Comparison of ENCODE assay signal across 23 cellular contexts in genomic region chr18:13245481-13246000, GRCh38. TPM values are rescaled to one million over a fixed set of nuclear protein-coding genes. Genes with fewer than 3 reads are reported as not detected.
DNase-seq lines count a peak whose midpoint lies in the region; ATAC-seq, FAIRE-seq and TF ChIP-seq lines count a peak whose summit lies in the region.
"Had no signal": no experiment of that assay in that cellular context is flagged by ENCODE, and none has a peak within 500 bp of the region (broad histone marks: within the 10 kb centered on the region; RNA-seq: fewer than 3 reads in every experiment).

No MANE protein-coding gene starts in this region.

- no peaks in the 10 kb centered on the region for H3K27me3 Mint-ChIP-seq in MCF 10A (ENCODE audit: insufficient read depth, unreplicated experiment)
- H3K27me3 Mint-ChIP-seq: stimulated activated naive B cell treated with anti-CD40 and anti-IgM and Interleukin-4, amounts not matched to agents 10 μg/mL and 1 μg/mL and 100 μg/mL, for 72 hours had no signal

- TF ChIP-seq POLR2A in breast epithelium (IDR thresholded peaks at IDR 0.05), result no peak

- no peak overlapping the region for H3K4me3 ChIP-seq in breast epithelium
- H3K4me3 ChIP-seq: tibial artery had no signal

- peaks cover 30% of the 10 kb centered on the region for H3K9me3 Mint-ChIP-seq in MCF 10A (ENCODE audit: unreplicated experiment)
- H3K9me3 Mint-ChIP-seq: T-helper 1 cell treated with Interleukin-12 subunit alpha and Interleukin-12 subunit beta and Interleukin-4 antibody, amounts not matched to agents 30 μg/mL and 1 μg/mL, for 36 hours; WTC11 had no signal

- H3K27ac Mint-ChIP-seq in MCF 10A (ENCODE audit: low read depth, unreplicated experiment), result no peak overlapping the region
- H3K27ac Mint-ChIP-seq: activated naive CD4-positive, alpha-beta T cell treated with anti-CD3 and anti-CD28 coated beads, Interleukin-2, amount 50 U/mL, for 72 hours; mesothelial cell of epicardium; stimulated activated naive B cell treated with anti-CD40 and anti-IgM and Interleukin-4, amounts not matched to agents 10 μg/mL and 1 μg/mL and 100 μg/mL, for 72 hours; T-helper 1 cell treated with Interleukin-12 subunit alpha and Interleukin-12 subunit beta and Interleukin-4 antibody, amounts not matched to agents 30 μg/mL and 1 μg/mL, for 36 hours; WTC11 had no signal

- H3K9me3 ChIP-seq in breast epithelium, result no peaks in the 10 kb centered on the region
- H3K9me3 ChIP-seq: BE2C, tibial artery had no signal

- H3K4me1 Mint-ChIP-seq in MCF 10A (ENCODE audit: insufficient read depth, unreplicated experiment), result no peaks in the 10 kb centered on the region
- H3K4me1 Mint-ChIP-seq: stimulated activated naive B cell treated with anti-CD40 and anti-IgM and Interleukin-4, amounts not matched to agents 10 μg/mL and 1 μg/mL and 100 μg/mL, for 72 hours; WTC11 had no signal

- CTCF ChIA-PET in MCF 10A (lab: Yijun Ruan, JAX), result no interaction called here

- H3K4me1 ChIP-seq in breast epithelium, result no peaks in the 10 kb centered on the region
- H3K4me1 ChIP-seq: BE2C, foreskin keratinocyte had no signal

- no peak overlapping the region for H3K27ac ChIP-seq in breast epithelium
- H3K27ac ChIP-seq: 22Rv1, foreskin keratinocyte, tibial artery had no signal

- intact Hi-C loops in breast epithelium (cut with DNase I; ENCODE audit: low total_unique reads), result no loop called here
- intact Hi-C loops in MCF 10A (cut with micrococcal nuclease), result no loop called here

- no peak for ATAC-seq in HG03097 (IDR thresholded peaks at IDR 0.05; ENCODE audit: low FRiP score, unreplicated experiment)
- ATAC-seq: activated naive CD4-positive, alpha-beta T cell treated with anti-CD3 and anti-CD28 coated beads, Interleukin-2, amount 50 U/mL, for 72 hours; foreskin keratinocyte; Right ventricle myocardium inferior; stimulated activated naive B cell treated with anti-CD40 and anti-IgM and Interleukin-4, amounts not matched to agents 10 μg/mL and 1 μg/mL and 100 μg/mL, for 72 hours; WTC11 had no signal

- no peaks in the 10 kb centered on the region for H3K36me3 ChIP-seq in breast epithelium
- H3K36me3 ChIP-seq: BE2C had no signal

- POLR2A ChIA-PET in MCF 10A (lab: Yijun Ruan, JAX), result no interaction called here

- peak; percentile 84 for FAIRE-seq in urothelium cell line (lab: Jason Lieb, UNC)
- FAIRE-seq: GM19239, H54 had no signal

- no TSS peak for BruUV-seq in MCF 10A (replicated peaks; lab: Mats Ljungman, UMichigan)

- no peak for TF ChIP-seq CTCF in breast epithelium (IDR thresholded peaks at IDR 0.05)
- no peak for TF ChIP-seq CTCF in MCF 10A (IDR thresholded peaks at IDR 0.05; ENCODE audit: unreplicated experiment)

- H3K36me3 Mint-ChIP-seq in MCF 10A (ENCODE audit: insufficient read depth, unreplicated experiment), result peaks cover 6% of the 10 kb centered on the region
- H3K36me3 Mint-ChIP-seq: activated naive CD4-positive, alpha-beta T cell treated with anti-CD3 and anti-CD28 coated beads, Interleukin-2, amount 50 U/mL, for 72 hours; stimulated activated naive B cell treated with anti-CD40 and anti-IgM and Interleukin-4, amounts not matched to agents 10 μg/mL and 1 μg/mL and 100 μg/mL, for 72 hours; WTC11 had no signal

- no peaks in the 10 kb centered on the region for H3K27me3 ChIP-seq in breast epithelium
- H3K27me3 ChIP-seq: BE2C, foreskin keratinocyte, tibial artery had no signal

- DNase-seq in DMS 273 (lab: John Stamatoyannopoulos, UW; ENCODE audit: unreplicated experiment) (peak; percentile 27), DMS 273 treated with DMSO at 0.1 percent for 48 hours (lab: John Stamatoyannopoulos, UW) (no peak), breast epithelium (ENCODE audit: low spot score in 2 of 2) (peak; percentile 8 to 9), MCF 10A (ENCODE audit: unreplicated experiment) (no peak), islet precursor cell (peak; percentile 21), urothelium cell line (ENCODE audit: low spot score) (no peak)
- no peak for DNase-seq in activated CD4-positive, alpha-beta T cell treated with anti-CD3 and anti-CD28 coated beads for 4 hours
- DNase-seq: BE2C; foreskin keratinocyte; Kasumi-1; NCI-H1930; stimulated activated CD4-positive, alpha-beta T cell treated with anti-CD3 and anti-CD28 coated beads, Interleukin-15, amount 100 ng/mL, for 24 hours; stimulated activated naive B cell treated with anti-CD40 and anti-IgM and Interleukin-4, amounts not matched to agents 10 μg/mL and 1 μg/mL and 100 μg/mL, for 72 hours had no signal

- no peak overlapping the region for H3K4me3 Mint-ChIP-seq in MCF 10A (ENCODE audit: unreplicated experiment)
- H3K4me3 Mint-ChIP-seq: mesothelial cell of epicardium; stimulated activated naive B cell treated with anti-CD40 and anti-IgM and Interleukin-4, amounts not matched to agents 10 μg/mL and 1 μg/mL and 100 μg/mL, for 72 hours; T-helper 1 cell treated with Interleukin-12 subunit alpha and Interleukin-12 subunit beta and Interleukin-4 antibody, amounts not matched to agents 30 μg/mL and 1 μg/mL, for 36 hours; WTC11 had no signal

RNA-seq across cellular contexts. Expression of gene LDLRAD4, which starts 27.0 kb away (rescaled TPM):
- 10 to 100 TPM; 28.5 to 94.3 (median 42.9) TPM for total RNA-seq in breast epithelium
- not detected in 2 replicates for total RNA-seq in MCF 10A (2022)
- total RNA-seq: foreskin keratinocyte had no signal

Comparison
In these comparisons a context has a peak if more than half of its experiments do, and no peak if none do; other contexts are left out.
1. DNase-seq: peak in DMS 273 (single experiment), breast epithelium (2 of 2) and islet precursor cell (single experiment); none in DMS 273 treated with DMSO at 0.1 percent for 48 hours (single experiment), MCF 10A (single experiment), urothelium cell line (single experiment) and activated CD4-positive, alpha-beta T cell treated with anti-CD3 and anti-CD28 coated beads for 4 hours (0 of 2).
2. RNA of gene LDLRAD4, which starts 27.0 kb away (total RNA-seq): 28.5 to 94.3 TPM in breast epithelium; not detected in MCF 10A; every median in the first group is over 10 times any median in the second.